Comparison of ENCODE assay signal across 8 cellular contexts in genomic region chr3:48472923-48473616, GRCh38.
DNase-seq lines count a peak whose midpoint lies in the region; ATAC-seq and TF ChIP-seq lines count a peak whose summit lies in the region.

No MANE protein-coding gene starts in this region.

- ATAC-seq in GM19023 (IDR thresholded peaks at IDR 0.05; ENCODE audit: unreplicated experiment) (peak; percentile 78), HG03196 (IDR thresholded peaks at IDR 0.05; ENCODE audit: unreplicated experiment) (peak; percentile 68)

- H3K4me3 ChIP-seq in coronary artery: peak overlapping the region; percentile 84

- H3K27ac ChIP-seq in coronary artery: peak overlapping the region; percentile 96 to 98

- no peak for TF ChIP-seq CTCF in coronary artery (IDR thresholded peaks at IDR 0.05)

- peak; percentile 94 for DNase-seq in Ammon's horn (ENCODE audit: low spot score)
- peak; percentile 59 for DNase-seq in NCI-H510A treated with DMSO at 0.1 percent for 48 hours (lab: John Stamatoyannopoulos, UW)
- DNase-seq in activated CD4-positive, alpha-beta T cell treated with anti-CD3 and anti-CD28 coated beads for 48 hours: peak; percentile 98
- peak; percentile 94 for DNase-seq in coronary artery (ENCODE audit: low spot score)
- DNase-seq in left kidney (ENCODE audit: low read depth, low spot score): peak; percentile 97
- peak; percentile 97 for DNase-seq in stimulated activated CD4-positive, alpha-beta T cell treated with anti-CD3 and anti-CD28 coated beads, Interleukin-1b, Interleukin-23, amount 100 ng/mL, for 48 hours

Comparison
In these comparisons a context has a peak if more than half of its experiments do, and no peak if none do; other contexts are left out.
1. Peak in every context shown above with its lines: DNase-seq, ATAC-seq, H3K4me3 ChIP-seq and H3K27ac ChIP-seq.